In the genomic region with DNA sequence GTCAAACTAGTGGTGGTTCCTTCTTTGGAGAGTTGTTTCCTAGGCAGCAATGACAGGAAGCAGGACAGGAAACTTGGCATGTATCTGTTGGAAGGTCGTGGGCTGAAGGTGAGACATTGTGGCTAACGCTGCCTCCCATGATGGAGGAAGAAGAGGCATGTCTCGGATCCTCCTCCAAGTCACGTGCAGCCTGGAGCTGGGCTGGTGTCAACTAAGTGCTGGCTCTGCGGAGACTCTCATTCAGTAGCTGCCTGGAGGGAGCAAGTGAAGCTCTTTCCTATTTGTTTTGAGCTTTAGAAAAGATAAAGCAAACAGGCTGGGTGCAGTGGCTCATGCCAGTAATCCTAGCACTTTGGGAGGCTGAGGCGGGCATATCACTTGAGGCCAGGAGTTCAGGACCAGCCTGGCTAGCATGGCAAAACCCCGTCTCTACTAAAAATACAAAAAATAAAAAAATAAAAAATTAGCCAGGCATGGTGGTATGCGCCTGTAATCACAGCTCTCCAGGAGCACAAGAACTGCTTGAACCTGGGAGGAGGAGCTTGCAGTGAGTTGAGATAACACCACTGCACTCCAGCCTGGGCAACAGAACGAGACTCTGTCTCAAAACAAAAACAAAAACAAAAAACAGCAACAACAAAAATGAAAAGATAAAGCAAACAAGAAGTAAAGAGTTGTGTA, we compare ENCODE assay signal across 9 cellular contexts. TPM values are rescaled to one million over a fixed set of nuclear protein-coding genes. Genes with fewer than 3 reads are reported as not detected.
DNase-seq lines count a peak whose midpoint lies in the region; ATAC-seq and TF ChIP-seq lines count a peak whose summit lies in the region.
"Had no signal": no experiment of that assay in that cellular context is flagged by ENCODE, and none has a peak within 500 bp of the region (broad histone marks: within the 10 kb centered on the region; RNA-seq: fewer than 3 reads in every experiment).

No MANE protein-coding gene starts in this region.

- DNase-seq in AML-193 (lab: John Stamatoyannopoulos, UW) (peak; percentile 41 to 68), Karpas-422 (no peak), endothelial cell (ENCODE audit: low spot score) (no peak), natural killer cell (no peak), LoVo (ENCODE audit: low spot score) (no peak), Caco-2 (no peak), stomach (no peak)
- no peak for DNase-seq in activated naive CD8-positive, alpha-beta T cell treated with anti-CD3 and anti-CD28 coated beads for 36 hours
- DNase-seq: CD4-positive, alpha-beta T cell had no signal

- no peaks in the 10 kb centered on the region for H3K9me2 ChIP-seq in Karpas-422 (replicated peaks; ENCODE audit: insufficient read depth, low read length)

- no peaks in the 10 kb centered on the region for H3K27me3 ChIP-seq in Karpas-422 (ENCODE audit: low read length)
- no peaks in the 10 kb centered on the region for H3K27me3 ChIP-seq in Caco-2 (replicated peaks; ENCODE audit: control insufficient read depth, insufficient read depth, low read length)
- no peaks in the 10 kb centered on the region for H3K27me3 ChIP-seq in stomach

- no peaks in the 10 kb centered on the region for H4K20me1 ChIP-seq in Karpas-422 (ENCODE audit: insufficient read depth, low read depth, low read length)

- H3K9me3 ChIP-seq in Karpas-422 (ENCODE audit: low read length): no peaks in the 10 kb centered on the region
- no peaks in the 10 kb centered on the region for H3K9me3 ChIP-seq in Caco-2
- no peaks in the 10 kb centered on the region for H3K9me3 ChIP-seq in stomach

- CTCF ChIA-PET in Caco-2 (lab: Charles Lee): no interaction called here

- peaks cover 3% of the 10 kb centered on the region for H3K9me3 Mint-ChIP-seq in endothelial cell (ENCODE audit: unreplicated experiment)
- H3K9me3 Mint-ChIP-seq in natural killer cell: no peaks in the 10 kb centered on the region
- H3K9me3 Mint-ChIP-seq in activated naive CD8-positive, alpha-beta T cell treated with anti-CD3 and anti-CD28 coated beads for 36 hours: peaks cover 7% of the 10 kb centered on the region
- no peaks in the 10 kb centered on the region for H3K9me3 Mint-ChIP-seq in Caco-2 (ENCODE audit: unreplicated experiment)

- peak overlapping the region; percentile 10; the same call in 1 of the 2 replicates for H3K9ac ChIP-seq in Karpas-422 (ENCODE audit: low read length)

- POLR2A ChIA-PET in Caco-2 (lab: Charles Lee): no interaction called here

- H3K27ac Mint-ChIP-seq in endothelial cell (ENCODE audit: unreplicated experiment): peak overlapping the region; percentile 34
- H3K27ac Mint-ChIP-seq in natural killer cell: peak overlapping the region; percentile 21 to 70
- H3K27ac Mint-ChIP-seq in activated naive CD8-positive, alpha-beta T cell treated with anti-CD3 and anti-CD28 coated beads for 36 hours: no peak overlapping the region
- H3K27ac Mint-ChIP-seq in Caco-2 (ENCODE audit: unreplicated experiment): no peak overlapping the region
- H3K27ac Mint-ChIP-seq: CD4-positive, alpha-beta T cell had no signal

- H3K4me3 Mint-ChIP-seq in endothelial cell (ENCODE audit: unreplicated experiment) (no peak overlapping the region), natural killer cell (peak overlapping the region; percentile 67), Caco-2 (ENCODE audit: unreplicated experiment) (no peak overlapping the region)
- H3K4me3 Mint-ChIP-seq in activated naive CD8-positive, alpha-beta T cell treated with anti-CD3 and anti-CD28 coated beads for 36 hours: no peak overlapping the region
- H3K4me3 Mint-ChIP-seq: CD4-positive, alpha-beta T cell had no signal

- 32 to 38% (median 35%) methylated on average over 9 of the region's 9 CpGs for WGBS in stomach, 5 donors

- peaks cover 28% of the 10 kb centered on the region for H3K4me1 Mint-ChIP-seq in endothelial cell (ENCODE audit: unreplicated experiment)
- peaks cover 24 to 29% of the 10 kb centered on the region in 2 donors for H3K4me1 Mint-ChIP-seq in natural killer cell
- H3K4me1 Mint-ChIP-seq in activated naive CD8-positive, alpha-beta T cell treated with anti-CD3 and anti-CD28 coated beads for 36 hours: peaks cover 5% of the 10 kb centered on the region
- H3K4me1 Mint-ChIP-seq in Caco-2 (ENCODE audit: low read depth, unreplicated experiment): no peaks in the 10 kb centered on the region

- TF ChIP-seq CTCF in endothelial cell (IDR thresholded peaks at IDR 0.05; ENCODE audit: unreplicated experiment): no peak
- TF ChIP-seq CTCF in natural killer cell (IDR thresholded peaks at IDR 0.05): no peak
- no peak for TF ChIP-seq CTCF in Caco-2 (IDR thresholded peaks at IDR 0.05; ENCODE audit: insufficient read depth in 1 of 2, low read depth in 1 of 2, low read length in 1 of 2, severe bottlenecking in 1 of 2, unreplicated experiment in 1 of 2)
- TF ChIP-seq CTCF in stomach (IDR thresholded peaks at IDR 0.05): no peak

- H3K27ac ChIP-seq in Karpas-422 (ENCODE audit: low read length) (no peak overlapping the region), stomach (peak overlapping the region in 1 of 5 donors; percentile 60)

- H3K36me3 Mint-ChIP-seq in endothelial cell (ENCODE audit: low read depth, unreplicated experiment): peaks cover 2% of the 10 kb centered on the region
- peaks cover 6% of the 10 kb centered on the region for H3K36me3 Mint-ChIP-seq in natural killer cell
- peaks cover 2% of the 10 kb centered on the region for H3K36me3 Mint-ChIP-seq in activated naive CD8-positive, alpha-beta T cell treated with anti-CD3 and anti-CD28 coated beads for 36 hours
- no peaks in the 10 kb centered on the region for H3K36me3 Mint-ChIP-seq in Caco-2 (ENCODE audit: insufficient read depth, unreplicated experiment)

- H3K4me1 ChIP-seq in Karpas-422 (ENCODE audit: low read length) (peaks cover 28% of the 10 kb centered on the region), Caco-2 (no peaks in the 10 kb centered on the region), stomach (peaks cover 0 to 22% (median 14%) of the 10 kb centered on the region in 4 donors)

- peak overlapping the region; percentile 40 for H3K4me2 ChIP-seq in Karpas-422 (ENCODE audit: low read depth, low read length, poor library complexity, severe bottlenecking)

- H3K36me3 ChIP-seq in Karpas-422 (ENCODE audit: insufficient read depth, low read length): no peaks in the 10 kb centered on the region
- H3K36me3 ChIP-seq in Caco-2 (ENCODE audit: control insufficient read depth, insufficient read depth, low read length): no peaks in the 10 kb centered on the region
- no peaks in the 10 kb centered on the region for H3K36me3 ChIP-seq in stomach

- intact Hi-C loops in natural killer cell (cut with micrococcal nuclease) (no loop called here), Caco-2 (cut with micrococcal nuclease; ENCODE audit: unreplicated experiment) (no loop called here), stomach (cut with DNase I; ENCODE audit: low total_unique reads) (no loop called here)

- ATAC-seq in natural killer cell: peak; percentile 46 to 61 (median 48)

- no peak for TF ChIP-seq POLR2A in stomach (IDR thresholded peaks at IDR 0.05)

- no peaks in the 10 kb centered on the region for H3K79me2 ChIP-seq in Karpas-422 (ENCODE audit: low read length)

- H2AFZ ChIP-seq in Karpas-422 (ENCODE audit: low read length): peak overlapping the region; percentile 21; the same call in 1 of the 2 replicates

- peaks cover 5% of the 10 kb centered on the region for H3K27me3 Mint-ChIP-seq in endothelial cell (ENCODE audit: unreplicated experiment)
- H3K27me3 Mint-ChIP-seq in natural killer cell (ENCODE audit: low read depth in 2 of 2): peaks cover 11 to 25% of the 10 kb centered on the region in 2 donors
- peaks cover 49% of the 10 kb centered on the region for H3K27me3 Mint-ChIP-seq in activated naive CD8-positive, alpha-beta T cell treated with anti-CD3 and anti-CD28 coated beads for 36 hours
- H3K27me3 Mint-ChIP-seq in Caco-2 (ENCODE audit: insufficient read depth, unreplicated experiment): no peaks in the 10 kb centered on the region

- BruUV-seq in Caco-2 (replicated peaks; lab: Mats Ljungman, UMichigan): no TSS peak

- TF ChIP-seq EP300 in stomach (IDR thresholded peaks at IDR 0.05): no peak

- no peak overlapping the region for H3K4me3 ChIP-seq in Karpas-422 (ENCODE audit: low read length)
- no peak overlapping the region for H3K4me3 ChIP-seq in Caco-2 (ENCODE audit: low read depth, low read length)
- H3K4me3 ChIP-seq in stomach: peak overlapping the region in 1 of 4 donors; percentile 29

RNA-seq across cellular contexts. Expression of a gene that starts 28.2 kb away (rescaled TPM):
- total RNA-seq in Karpas-422 (2014; rRNA removed; shearing (Covaris generic); ENCODE audit: low replicate concordance): 83.4 and 108 TPM in 2 replicates
- total RNA-seq in endothelial cell (ENCODE audit: unreplicated experiment) (29.7 TPM), natural killer cell (10 to 100 TPM; 17.6 to 19.5 (median 19.2) TPM), Caco-2 (2022) (22.7 and 26.6 TPM in 2 replicates), stomach (10 to 100 TPM in 3 of 5 donors, 1 to 10 TPM in 1, not detected in 1; 8.7 to 54.3 (median 12.7) TPM)
- total RNA-seq in activated naive CD8-positive, alpha-beta T cell treated with anti-CD3 and anti-CD28 coated beads for 36 hours: 10 to 100 TPM; 38.4 to 39.4 TPM
- 10 to 100 TPM; 29.6 to 66.7 (median 35.9) TPM for polyA plus RNA-seq in stomach

RNA-seq across cellular contexts. Expression of a gene that starts 55.6 kb away (rescaled TPM):
- 172 and 259 TPM in 2 replicates for total RNA-seq in Karpas-422 (2014; rRNA removed; shearing (Covaris generic); ENCODE audit: low replicate concordance)
- total RNA-seq in endothelial cell (ENCODE audit: unreplicated experiment) (174 TPM), natural killer cell (10 to 100 TPM; 49.2 to 57.1 (median 50.0) TPM), Caco-2 (2022) (53.6 and 57.4 TPM in 2 replicates), stomach (10 to 100 TPM; 11.2 to 83.9 (median 30.7) TPM)
- total RNA-seq in activated naive CD8-positive, alpha-beta T cell treated with anti-CD3 and anti-CD28 coated beads for 36 hours: 10 to 100 TPM; 49.5 to 51.8 TPM
- polyA plus RNA-seq in stomach: 10 to 100 TPM; 12.3 to 14.2 (median 13.4) TPM

Comparison
In these comparisons a context has a peak if more than half of its experiments do, and no peak if none do; other contexts are left out.
1. DNase-seq: peak in AML-193 (2 of 2); none in Karpas-422 (single experiment), endothelial cell (single experiment), natural killer cell (single experiment), activated naive CD8-positive, alpha-beta T cell treated with anti-CD3 and anti-CD28 coated beads for 36 hours (single experiment), LoVo (single experiment), Caco-2 (0 of 2) and stomach (single experiment).
2. H3K27ac Mint-ChIP-seq: peak in endothelial cell (single experiment) and natural killer cell (2 of 2); none in activated naive CD8-positive, alpha-beta T cell treated with anti-CD3 and anti-CD28 coated beads for 36 hours (single experiment) and Caco-2 (single experiment).